ENCODE assay signal across 1 cellular context in the genomic region with DNA sequence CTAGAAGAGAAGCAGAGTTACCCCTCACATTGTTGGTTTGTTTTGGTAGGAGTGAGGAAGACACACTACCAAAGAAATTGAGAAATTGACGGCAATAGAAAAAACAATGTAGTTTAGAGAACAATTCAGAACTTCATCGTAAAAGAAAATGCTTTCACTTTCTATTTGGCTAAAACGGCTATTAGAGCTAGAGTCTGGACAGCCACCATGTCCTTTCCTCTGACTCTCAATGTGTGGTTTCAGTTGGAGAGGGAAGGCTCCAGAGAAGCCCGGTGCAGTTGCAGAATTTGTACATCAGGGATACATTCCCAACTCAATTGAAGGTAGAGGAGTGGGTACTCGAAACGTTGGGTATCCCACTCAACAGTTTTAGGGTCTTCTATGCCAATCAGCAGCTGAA.
TF ChIP-seq lines count a peak whose summit lies in the region.

No MANE protein-coding gene starts in this region.

TF ChIP-seq in GM23338, 12 proteins besides CTCF, POLR2A, EP300 and RAD21 (continued from another document):
- TF ChIP-seq, protein P1, sequence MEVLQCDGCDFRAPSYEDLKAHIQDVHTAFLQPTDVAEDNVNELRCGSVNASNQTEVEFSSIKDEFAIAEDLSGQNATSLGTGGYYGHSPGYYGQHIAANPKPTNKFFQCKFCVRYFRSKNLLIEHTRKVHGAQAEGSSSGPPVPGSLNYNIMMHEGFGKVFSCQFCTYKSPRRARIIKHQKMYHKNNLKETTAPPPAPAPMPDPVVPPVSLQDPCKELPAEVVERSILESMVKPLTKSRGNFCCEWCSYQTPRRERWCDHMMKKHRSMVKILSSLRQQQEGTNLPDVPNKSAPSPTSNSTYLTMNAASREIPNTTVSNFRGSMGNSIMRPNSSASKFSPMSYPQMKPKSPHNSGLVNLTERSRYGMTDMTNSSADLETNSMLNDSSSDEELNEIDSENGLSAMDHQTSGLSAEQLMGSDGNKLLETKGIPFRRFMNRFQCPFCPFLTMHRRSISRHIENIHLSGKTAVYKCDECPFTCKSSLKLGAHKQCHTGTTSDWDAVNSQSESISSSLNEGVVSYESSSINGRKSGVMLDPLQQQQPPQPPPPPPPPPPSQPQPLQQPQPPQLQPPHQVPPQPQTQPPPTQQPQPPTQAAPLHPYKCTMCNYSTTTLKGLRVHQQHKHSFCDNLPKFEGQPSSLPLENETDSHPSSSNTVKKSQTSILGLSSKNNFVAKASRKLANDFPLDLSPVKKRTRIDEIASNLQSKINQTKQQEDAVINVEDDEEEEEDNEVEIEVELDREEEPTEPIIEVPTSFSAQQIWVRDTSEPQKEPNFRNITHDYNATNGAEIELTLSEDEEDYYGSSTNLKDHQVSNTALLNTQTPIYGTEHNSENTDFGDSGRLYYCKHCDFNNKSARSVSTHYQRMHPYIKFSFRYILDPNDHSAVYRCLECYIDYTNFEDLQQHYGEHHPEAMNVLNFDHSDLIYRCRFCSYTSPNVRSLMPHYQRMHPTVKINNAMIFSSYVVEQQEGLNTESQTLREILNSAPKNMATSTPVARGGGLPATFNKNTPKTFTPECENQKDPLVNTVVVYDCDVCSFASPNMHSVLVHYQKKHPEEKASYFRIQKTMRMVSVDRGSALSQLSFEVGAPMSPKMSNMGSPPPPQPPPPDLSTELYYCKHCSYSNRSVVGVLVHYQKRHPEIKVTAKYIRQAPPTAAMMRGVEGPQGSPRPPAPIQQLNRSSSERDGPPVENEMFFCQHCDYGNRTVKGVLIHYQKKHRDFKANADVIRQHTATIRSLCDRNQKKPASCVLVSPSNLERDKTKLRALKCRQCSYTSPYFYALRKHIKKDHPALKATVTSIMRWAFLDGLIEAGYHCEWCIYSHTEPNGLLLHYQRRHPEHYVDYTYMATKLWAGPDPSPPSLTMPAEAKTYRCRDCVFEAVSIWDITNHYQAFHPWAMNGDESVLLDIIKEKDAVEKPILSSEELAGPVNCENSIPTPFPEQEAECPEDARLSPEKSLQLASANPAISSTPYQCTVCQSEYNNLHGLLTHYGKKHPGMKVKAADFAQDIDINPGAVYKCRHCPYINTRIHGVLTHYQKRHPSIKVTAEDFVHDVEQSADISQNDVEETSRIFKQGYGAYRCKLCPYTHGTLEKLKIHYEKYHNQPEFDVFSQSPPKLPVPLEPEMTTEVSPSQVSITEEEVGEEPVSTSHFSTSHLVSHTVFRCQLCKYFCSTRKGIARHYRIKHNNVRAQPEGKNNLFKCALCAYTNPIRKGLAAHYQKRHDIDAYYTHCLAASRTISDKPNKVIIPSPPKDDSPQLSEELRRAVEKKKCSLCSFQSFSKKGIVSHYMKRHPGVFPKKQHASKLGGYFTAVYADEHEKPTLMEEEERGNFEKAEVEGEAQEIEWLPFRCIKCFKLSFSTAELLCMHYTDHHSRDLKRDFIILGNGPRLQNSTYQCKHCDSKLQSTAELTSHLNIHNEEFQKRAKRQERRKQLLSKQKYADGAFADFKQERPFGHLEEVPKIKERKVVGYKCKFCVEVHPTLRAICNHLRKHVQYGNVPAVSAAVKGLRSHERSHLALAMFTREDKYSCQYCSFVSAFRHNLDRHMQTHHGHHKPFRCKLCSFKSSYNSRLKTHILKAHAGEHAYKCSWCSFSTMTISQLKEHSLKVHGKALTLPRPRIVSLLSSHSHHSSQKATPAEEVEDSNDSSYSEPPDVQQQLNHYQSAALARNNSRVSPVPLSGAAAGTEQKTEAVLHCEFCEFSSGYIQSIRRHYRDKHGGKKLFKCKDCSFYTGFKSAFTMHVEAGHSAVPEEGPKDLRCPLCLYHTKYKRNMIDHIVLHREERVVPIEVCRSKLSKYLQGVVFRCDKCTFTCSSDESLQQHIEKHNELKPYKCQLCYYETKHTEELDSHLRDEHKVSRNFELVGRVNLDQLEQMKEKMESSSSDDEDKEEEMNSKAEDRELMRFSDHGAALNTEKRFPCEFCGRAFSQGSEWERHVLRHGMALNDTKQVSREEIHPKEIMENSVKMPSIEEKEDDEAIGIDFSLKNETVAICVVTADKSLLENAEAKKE (CRISPR knock-in tag; IDR thresholded peaks at IDR 0.05): no peak
- TF ChIP-seq ZNF331 (CRISPR knock-in tag; IDR thresholded peaks at IDR 0.05; ENCODE audit: low read depth): no peak
- TF ChIP-seq, protein P2, sequence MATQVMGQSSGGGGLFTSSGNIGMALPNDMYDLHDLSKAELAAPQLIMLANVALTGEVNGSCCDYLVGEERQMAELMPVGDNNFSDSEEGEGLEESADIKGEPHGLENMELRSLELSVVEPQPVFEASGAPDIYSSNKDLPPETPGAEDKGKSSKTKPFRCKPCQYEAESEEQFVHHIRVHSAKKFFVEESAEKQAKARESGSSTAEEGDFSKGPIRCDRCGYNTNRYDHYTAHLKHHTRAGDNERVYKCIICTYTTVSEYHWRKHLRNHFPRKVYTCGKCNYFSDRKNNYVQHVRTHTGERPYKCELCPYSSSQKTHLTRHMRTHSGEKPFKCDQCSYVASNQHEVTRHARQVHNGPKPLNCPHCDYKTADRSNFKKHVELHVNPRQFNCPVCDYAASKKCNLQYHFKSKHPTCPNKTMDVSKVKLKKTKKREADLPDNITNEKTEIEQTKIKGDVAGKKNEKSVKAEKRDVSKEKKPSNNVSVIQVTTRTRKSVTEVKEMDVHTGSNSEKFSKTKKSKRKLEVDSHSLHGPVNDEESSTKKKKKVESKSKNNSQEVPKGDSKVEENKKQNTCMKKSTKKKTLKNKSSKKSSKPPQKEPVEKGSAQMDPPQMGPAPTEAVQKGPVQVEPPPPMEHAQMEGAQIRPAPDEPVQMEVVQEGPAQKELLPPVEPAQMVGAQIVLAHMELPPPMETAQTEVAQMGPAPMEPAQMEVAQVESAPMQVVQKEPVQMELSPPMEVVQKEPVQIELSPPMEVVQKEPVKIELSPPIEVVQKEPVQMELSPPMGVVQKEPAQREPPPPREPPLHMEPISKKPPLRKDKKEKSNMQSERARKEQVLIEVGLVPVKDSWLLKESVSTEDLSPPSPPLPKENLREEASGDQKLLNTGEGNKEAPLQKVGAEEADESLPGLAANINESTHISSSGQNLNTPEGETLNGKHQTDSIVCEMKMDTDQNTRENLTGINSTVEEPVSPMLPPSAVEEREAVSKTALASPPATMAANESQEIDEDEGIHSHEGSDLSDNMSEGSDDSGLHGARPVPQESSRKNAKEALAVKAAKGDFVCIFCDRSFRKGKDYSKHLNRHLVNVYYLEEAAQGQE (IDR thresholded peaks at IDR 0.05; ENCODE audit: unreplicated experiment): no peak
